ENCODE assay signal across 2 cellular contexts in the genomic region with DNA sequence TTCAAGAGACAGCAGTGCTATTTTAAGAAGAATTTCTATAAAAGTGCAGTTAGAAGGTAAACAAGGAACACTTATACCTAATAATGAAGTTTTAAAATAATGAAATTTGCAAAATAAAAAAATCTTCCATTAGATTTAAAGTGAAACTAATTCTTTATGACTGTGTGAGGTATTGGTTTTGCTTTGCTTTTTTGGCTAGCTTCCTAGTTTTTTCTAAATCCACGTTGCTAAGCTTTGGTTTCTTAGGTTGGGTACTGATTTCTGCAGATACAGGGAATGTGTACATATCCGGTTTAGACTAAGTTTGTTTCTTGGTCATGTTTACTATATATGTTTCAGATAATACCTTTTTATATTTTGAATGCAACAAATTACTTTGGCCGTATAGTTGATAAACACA.
TF ChIP-seq lines count a peak whose summit lies in the region.

No MANE protein-coding gene starts in this region.

TF ChIP-seq in SK-N-SH, 30 proteins besides CTCF, POLR2A, EP300 and RAD21 (continued from another document):
- no peak for TF ChIP-seq ZBTB33 (IDR thresholded peaks at IDR 0.05; ENCODE audit: borderline replicate concordance, low read depth)
- no peak for TF ChIP-seq SMC3 (IDR thresholded peaks at IDR 0.05; ENCODE audit: low read depth, low read length)
- no peak for TF ChIP-seq FOXJ3 (CRISPR knock-in tag; IDR thresholded peaks at IDR 0.05)
TF ChIP-seq in SK-N-SH: peak in this region for 0.

TF ChIP-seq in SK-N-SH treated with all-trans-retinoic acid at 6 μM for 48 hours, 23 proteins besides CTCF, POLR2A, EP300 and RAD21 (continued from another document):
- TF ChIP-seq SNAI2 (CRISPR knock-in tag; IDR thresholded peaks at IDR 0.05), result no peak
- TF ChIP-seq, protein P1, sequence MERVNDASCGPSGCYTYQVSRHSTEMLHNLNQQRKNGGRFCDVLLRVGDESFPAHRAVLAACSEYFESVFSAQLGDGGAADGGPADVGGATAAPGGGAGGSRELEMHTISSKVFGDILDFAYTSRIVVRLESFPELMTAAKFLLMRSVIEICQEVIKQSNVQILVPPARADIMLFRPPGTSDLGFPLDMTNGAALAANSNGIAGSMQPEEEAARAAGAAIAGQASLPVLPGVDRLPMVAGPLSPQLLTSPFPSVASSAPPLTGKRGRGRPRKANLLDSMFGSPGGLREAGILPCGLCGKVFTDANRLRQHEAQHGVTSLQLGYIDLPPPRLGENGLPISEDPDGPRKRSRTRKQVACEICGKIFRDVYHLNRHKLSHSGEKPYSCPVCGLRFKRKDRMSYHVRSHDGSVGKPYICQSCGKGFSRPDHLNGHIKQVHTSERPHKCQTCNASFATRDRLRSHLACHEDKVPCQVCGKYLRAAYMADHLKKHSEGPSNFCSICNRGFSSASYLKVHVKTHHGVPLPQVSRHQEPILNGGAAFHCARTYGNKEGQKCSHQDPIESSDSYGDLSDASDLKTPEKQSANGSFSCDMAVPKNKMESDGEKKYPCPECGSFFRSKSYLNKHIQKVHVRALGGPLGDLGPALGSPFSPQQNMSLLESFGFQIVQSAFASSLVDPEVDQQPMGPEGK (CRISPR knock-in tag; IDR thresholded peaks at IDR 0.05; ENCODE audit: borderline replicate concordance), result no peak
